Comparison of ENCODE assay signal across 20 cellular contexts in genomic region chr12:102953221-102953620, GRCh38. TPM values are rescaled to one million over a fixed set of nuclear protein-coding genes. Genes with fewer than 3 reads are reported as not detected.
A peak's percentile ranks its signal among the peaks of the same experiment; 100 is the strongest.
DNase-seq lines count a peak whose midpoint lies in the region; ATAC-seq lines count a peak whose summit lies in the region.
"Had no signal": no experiment of that assay in that cellular context is flagged by ENCODE, and none has a peak within 500 bp of the region (broad histone marks: within the 10 kb centered on the region; RNA-seq: fewer than 3 reads in every experiment).

No MANE protein-coding gene starts in this region.

- POLR2A ChIA-PET in activated CD4-positive, alpha-beta memory T cell treated with anti-CD3 and anti-CD28 coated beads, Interleukin-2, amount 10 ng/mL, durations not matched to agents 7 days and 5 days (lab: Charles Lee) = no interaction called here

- DNase-seq in NCI-H748 (lab: John Stamatoyannopoulos, UW; ENCODE audit: unreplicated experiment) (peak; percentile 18), NCI-H748 treated with DMSO at 0.1 percent for 48 hours (lab: John Stamatoyannopoulos, UW) (no peak), DMS53 treated with DMSO at 0.1 percent for 48 hours (lab: John Stamatoyannopoulos, UW; ENCODE audit: unreplicated experiment) (peak; percentile 61), OCI-M1 (lab: John Stamatoyannopoulos, UW) (peak; percentile 45), midbrain (lab: John Stamatoyannopoulos, UW) (no peak), NCI-H2196 (lab: John Stamatoyannopoulos, UW; ENCODE audit: unreplicated experiment) (no peak)
- DNase-seq in activated CD4-positive, alpha-beta memory T cell treated with anti-CD3 and anti-CD28 coated beads, Interleukin-2, amount 10 ng/mL, durations not matched to agents 7 days and 5 days = no peak
- DNase-seq: Calu3; CD8-positive, alpha-beta T cell; DND-41; H7; NCI-H146; NCI-H2227 treated with DMSO at 0.1 percent for 48 hours; NCI-H524 treated with DMSO at 0.1 percent for 48 hours; NK-92 treated with Interleukin-12 subunit alpha and Interleukin-12 subunit beta, amount 100 ng/mL, for 24 hours; Right ventricle myocardium superior had no signal

- H3K36me3 Mint-ChIP-seq in activated CD4-positive, alpha-beta memory T cell treated with anti-CD3 and anti-CD28 coated beads, Interleukin-2, amount 10 ng/mL, durations not matched to agents 7 days and 5 days (ENCODE audit: low read depth) = peaks cover 4% of the 10 kb centered on the region
- H3K36me3 Mint-ChIP-seq: CD8-positive, alpha-beta T cell had no signal

- H3K27ac Mint-ChIP-seq in activated CD4-positive, alpha-beta memory T cell treated with anti-CD3 and anti-CD28 coated beads, Interleukin-2, amount 10 ng/mL, durations not matched to agents 7 days and 5 days = no peak overlapping the region
- H3K27ac Mint-ChIP-seq: CD8-positive, alpha-beta T cell had no signal

- peaks cover 66% of the 10 kb centered on the region for H3K27me3 Mint-ChIP-seq in activated CD4-positive, alpha-beta memory T cell treated with anti-CD3 and anti-CD28 coated beads, Interleukin-2, amount 10 ng/mL, durations not matched to agents 7 days and 5 days

- CTCF ChIA-PET in activated CD4-positive, alpha-beta memory T cell treated with anti-CD3 and anti-CD28 coated beads, Interleukin-2, amount 10 ng/mL, durations not matched to agents 7 days and 5 days (lab: Charles Lee) = interaction anchor here (1.6 kb wide), 1 partner anchor 596 kb away, joined by 9 read pairs; no protein-coding TSS in a partner anchor

- H3K9me3 Mint-ChIP-seq in activated CD4-positive, alpha-beta memory T cell treated with anti-CD3 and anti-CD28 coated beads, Interleukin-2, amount 10 ng/mL, durations not matched to agents 7 days and 5 days = peaks cover 3% of the 10 kb centered on the region
- H3K9me3 Mint-ChIP-seq: CD8-positive, alpha-beta T cell had no signal

- peak; percentile 26 for ATAC-seq in GM21786 (IDR thresholded peaks at IDR 0.05; ENCODE audit: unreplicated experiment)
- ATAC-seq: CD8-positive, alpha-beta T cell had no signal

- peaks cover 42% of the 10 kb centered on the region for H3K4me1 Mint-ChIP-seq in activated CD4-positive, alpha-beta memory T cell treated with anti-CD3 and anti-CD28 coated beads, Interleukin-2, amount 10 ng/mL, durations not matched to agents 7 days and 5 days

- H3K4me3 Mint-ChIP-seq in activated CD4-positive, alpha-beta memory T cell treated with anti-CD3 and anti-CD28 coated beads, Interleukin-2, amount 10 ng/mL, durations not matched to agents 7 days and 5 days = no peak overlapping the region
- H3K4me3 Mint-ChIP-seq: CD8-positive, alpha-beta T cell had no signal

RNA-seq across cellular contexts. Expression of gene ASCL1, which starts 4.3 kb away (rescaled TPM):
- total RNA-seq in activated CD4-positive, alpha-beta memory T cell treated with anti-CD3 and anti-CD28 coated beads, Interleukin-2, amount 10 ng/mL, durations not matched to agents 7 days and 5 days = not detected
- total RNA-seq: Calu3; CD8-positive, alpha-beta T cell; G401; OCI-LY7; Right ventricle myocardium superior; T-helper 2 cell treated with Interferon-gamma antibody and Interleukin-4, amounts not matched to agents 100 ng/mL and 5 ng/mL, for 36 hours had no signal

RNA-seq across cellular contexts. Expression of gene PAH, which starts 36.2 kb away (rescaled TPM):
- not detected for total RNA-seq in activated CD4-positive, alpha-beta memory T cell treated with anti-CD3 and anti-CD28 coated beads, Interleukin-2, amount 10 ng/mL, durations not matched to agents 7 days and 5 days
- total RNA-seq: CD8-positive, alpha-beta T cell; G401; OCI-LY7; T-helper 2 cell treated with Interferon-gamma antibody and Interleukin-4, amounts not matched to agents 100 ng/mL and 5 ng/mL, for 36 hours had no signal

Comparison
In these comparisons a context has a peak if more than half of its experiments do, and no peak if none do; other contexts are left out.
1. DNase-seq: peak in NCI-H748 (single experiment), DMS53 treated with DMSO at 0.1 percent for 48 hours (single experiment) and OCI-M1 (single experiment); none in NCI-H748 treated with DMSO at 0.1 percent for 48 hours (single experiment), midbrain (single experiment), NCI-H2196 (single experiment) and activated CD4-positive, alpha-beta memory T cell treated with anti-CD3 and anti-CD28 coated beads, Interleukin-2, amount 10 ng/mL, durations not matched to agents 7 days and 5 days (single experiment).